ENCODE assay signal across 8 cellular contexts in genomic region chr10:123154092-123154942, GRCh38. TPM values are rescaled to one million over a fixed set of nuclear protein-coding genes. Genes with fewer than 3 reads are reported as not detected.
A peak's percentile ranks its signal among the peaks of the same experiment; 100 is the strongest.
DNase-seq lines count a peak whose midpoint lies in the region; ATAC-seq, FAIRE-seq and TF ChIP-seq lines count a peak whose summit lies in the region.

Gene BUB3, plus strand, starts transcription at chr10:123154402. Its CDS starts 516 bp downstream, at chr10:123154918.

- H3K36me3 ChIP-seq in trophoblast cell (ENCODE audit: control insufficient read depth in 1 of 2, insufficient read depth in 2 of 2, low read length in 2 of 2) = peaks cover 4 to 8% of the 10 kb centered on the region in 2 experiments
- H3K36me3 ChIP-seq in transverse colon = peaks cover 0 to 18% (median 4%) of the 10 kb centered on the region in 4 donors

- H4K8ac ChIP-seq in trophoblast cell (ENCODE audit: low read depth, low read length) = peak within 1 kb of the TSS; percentile 92

- H3K27me3 ChIP-seq in trophoblast cell (ENCODE audit: insufficient read depth, low read length) (peaks cover 23% of the 10 kb centered on the region), transverse colon (peaks cover 42% of the 10 kb centered on the region)

- H2BK5ac ChIP-seq in trophoblast cell (ENCODE audit: low read depth, low read length, poor library complexity) = peak within 1 kb of the TSS; percentile 79

- H3K4me1 ChIP-seq in trophoblast cell (ENCODE audit: control insufficient read depth in 1 of 2, insufficient read depth in 2 of 2, low read length in 2 of 2) = peaks cover 9% of the 10 kb centered on the region in 2 experiments
- H3K4me1 ChIP-seq in transverse colon = peaks cover 20 to 59% (median 33%) of the 10 kb centered on the region in 4 donors

- H2AFZ ChIP-seq in trophoblast cell (ENCODE audit: insufficient read depth, low read length, poor library complexity) = peak within 1 kb of the TSS; percentile 90

- peak within 1 kb of the TSS; percentile 21 for H2AK5ac ChIP-seq in trophoblast cell (ENCODE audit: low read length)

- peak within 1 kb of the TSS; percentile 50 for H2BK120ac ChIP-seq in trophoblast cell (ENCODE audit: insufficient read depth, low read length, poor library complexity)

- H3K4me1 Mint-ChIP-seq in T-cell = peaks cover 66 to 76% (median 74%) of the 10 kb centered on the region in 3 donors

- DNase-seq in GM12891 (ENCODE audit: insufficient read length, low spot score) = peak; percentile 88
- peak; percentile 100 for DNase-seq in NCI-H1436 treated with DMSO at 0.1 percent for 48 hours (lab: John Stamatoyannopoulos, UW)
- DNase-seq in T-cell = peak; percentile 84 to 94 (median 88)
- peak; percentile 99 for DNase-seq in cardiac septum (ENCODE audit: low spot score)
- DNase-seq in trophoblast cell = peak; percentile 100
- peak; percentile 98 for DNase-seq in transverse colon

- TF ChIP-seq POLR2A in GM12891 (IDR thresholded peaks at IDR 0.05; ENCODE audit: low read depth, low read length) (peak; percentile 98), transverse colon (IDR thresholded peaks at IDR 0.05) (peak; percentile 85)

- H3K27ac ChIP-seq in adipose tissue (ENCODE audit: low read depth, low read length) (peak within 1 kb of the TSS; percentile 70), trophoblast cell (ENCODE audit: low read depth, low read length) (peak within 1 kb of the TSS; percentile 39), transverse colon (peak within 1 kb of the TSS; percentile 91 to 97 (median 95))

- intact Hi-C loops in cardiac septum (cut with DNase I) = loop anchor here (5.0 to 10.0 kb wide), 2 partner anchors 147 to 1260 kb away; partner anchors contain the start of genes ACADSB, IKZF5 and OAT
- intact Hi-C loops in transverse colon (cut with DNase I; ENCODE audit: low total_unique reads) = no loop called here

- peak within 1 kb of the TSS; percentile 86 for H3K18ac ChIP-seq in trophoblast cell (ENCODE audit: low read length)

- TF ChIP-seq EP300 in transverse colon (IDR thresholded peaks at IDR 0.05; ENCODE audit: low read depth) = no peak

- peaks cover 8% of the 10 kb centered on the region for H3K79me2 ChIP-seq in trophoblast cell (ENCODE audit: control insufficient read depth, insufficient read depth, low read length, poor library complexity)

- H3K4me3 Mint-ChIP-seq in T-cell = peak within 1 kb of the TSS; percentile 99 to 100 (median 100)

- peak within 1 kb of the TSS; percentile 99 for H3K27ac Mint-ChIP-seq in T-cell

- peak; percentile 99 for FAIRE-seq in GM12891 (lab: Jason Lieb, UNC)

- no peak within 1 kb of the TSS for H2BK12ac ChIP-seq in trophoblast cell (ENCODE audit: low read length)

- H3K9me3 Mint-ChIP-seq in T-cell = no peaks in the 10 kb centered on the region

- CTCF ChIA-PET in T-cell (lab: Charles Lee) = interaction anchor here in 1 of 2 donors (0.7 to 2.0 kb wide), 4 partner anchors 21 to 1235 kb away, joined by 3 to 8 read pairs (median 4); no protein-coding TSS in a partner anchor

- peaks cover 1% of the 10 kb centered on the region for H3K9me3 ChIP-seq in trophoblast cell (ENCODE audit: insufficient read depth, low read depth, low read length)
- no peaks in the 10 kb centered on the region for H3K9me3 ChIP-seq in transverse colon

- H3K27me3 Mint-ChIP-seq in T-cell = peaks cover 4 to 26% of the 10 kb centered on the region in 2 donors

- ATAC-seq in HG02840 (IDR thresholded peaks at IDR 0.05; ENCODE audit: low FRiP score, unreplicated experiment) (peak; percentile 93), T-cell (replicated peaks in 1 of 4) (peak; percentile 91 to 92 (median 92))

- H3K9ac ChIP-seq in trophoblast cell (ENCODE audit: low read length) = peak within 1 kb of the TSS; percentile 87

- H4K12ac ChIP-seq in trophoblast cell (ENCODE audit: low read depth, low read length) = peak within 1 kb of the TSS; percentile 59

- TF ChIP-seq CTCF in transverse colon (IDR thresholded peaks at IDR 0.05) = peak in 4 of 5 experiments; percentile 19 to 58 (median 33)

- in situ Hi-C loops in transverse colon (cut with MboI; ENCODE audit: low pct_ligation_motif_present in 1 of 4, low pct_unique_long_range_greater_than_20kb in 1 of 4, low sequenced_read_pairs in 3 of 4) = no loop called here

- H3K4me3 ChIP-seq in trophoblast cell (ENCODE audit: low read depth, low read length) (peak within 1 kb of the TSS; percentile 92), transverse colon (peak within 1 kb of the TSS; percentile 78 to 100 (median 91))

- peak within 1 kb of the TSS; percentile 73 for H3K14ac ChIP-seq in trophoblast cell (ENCODE audit: low read length)

- peak within 1 kb of the TSS; percentile 74 for H3K4me2 ChIP-seq in trophoblast cell (ENCODE audit: low read length)

- peaks cover 28% of the 10 kb centered on the region for H3K36me3 Mint-ChIP-seq in T-cell

- H3K4ac ChIP-seq in trophoblast cell (ENCODE audit: low read depth, low read length) = peak within 1 kb of the TSS; percentile 87

- POLR2A ChIA-PET in T-cell (lab: Charles Lee) = interaction anchor here (0.6 to 0.9 kb wide), 2 partner anchors 16 to 88 kb away, joined by 3 to 5 read pairs; no protein-coding TSS in a partner anchor

- WGBS in adipose tissue, 3 donors = 0 to 1% (median 0%) methylated on average over 69 to 74 of the region's 74 CpGs
- no CpG with 5 or more reads among the region's 74 CpGs for WGBS in trophoblast cell (ENCODE audit: extremely low coverage, insufficient coverage, insufficient read length)
- WGBS in transverse colon (ENCODE audit: low coverage in 1 of 2), 2 donors = 1% methylated on average over 73 of the region's 74 CpGs; no CpG with 5 or more reads in 1 of the 2 donors

- H4K91ac ChIP-seq in trophoblast cell (ENCODE audit: low read depth, low read length) = peak within 1 kb of the TSS; percentile 87

- H3K79me1 ChIP-seq in trophoblast cell (ENCODE audit: low read length) = peaks cover 7% of the 10 kb centered on the region

- no peak within 1 kb of the TSS for H3K23ac ChIP-seq in trophoblast cell (ENCODE audit: low read length)

TF ChIP-seq in GM12891, 5 proteins besides CTCF, POLR2A, EP300 and RAD21:
- TF ChIP-seq PAX5 (IDR thresholded peaks at IDR 0.05; ENCODE audit: insufficient read depth, low read length, severe bottlenecking) (no peak), POU2F2 (IDR thresholded peaks at IDR 0.05; ENCODE audit: low read depth, low read length) (peak; percentile 89), SPI1 (IDR thresholded peaks at IDR 0.05; ENCODE audit: low read depth, low read length) (peak; percentile 40; the same call in 1 of the 2 replicates), POLR2AphosphoS5 (IDR thresholded peaks at IDR 0.05; ENCODE audit: low read depth, low read length) (peak; percentile 98), TAF1 (IDR thresholded peaks at IDR 0.05; ENCODE audit: low read depth, low read length) (peak; percentile 90)
TF ChIP-seq in GM12891: peak in this region for 4.

RNA-seq across cellular contexts. Expression of gene BUB3, which starts in this region (rescaled TPM):
- polyA plus RNA-seq in GM12891 (2012; ENCODE audit: low read depth, missing spikeins) = 181 TPM
- total RNA-seq in T-cell (100 to 1,000 TPM; 116 to 139 (median 127) TPM), cardiac septum (30.6 TPM), transverse colon (10 to 100 TPM; 22.1 to 91.1 (median 54.9) TPM)
- polyA plus RNA-seq in adipose tissue = 10 to 100 TPM; 27.0 to 50.0 (median 36.4) TPM
- polyA plus RNA-seq in trophoblast cell (2013) = 65.8 and 67.5 TPM in 2 replicates

Comparison
In these comparisons a context has a peak if more than half of its experiments do, and no peak if none do; other contexts are left out.
1. Peak in every context shown above with its lines: DNase-seq, ATAC-seq, H3K4me3 ChIP-seq and H3K27ac ChIP-seq.
2. H3K27ac ChIP-seq: peak in every context shown above with its lines; median percentile 95 in transverse colon; 70 in adipose tissue; 39 in trophoblast cell.